Comparison of ENCODE assay signal across 8 cellular contexts in genomic region chr4:121950212-121950679, GRCh38. TPM values are rescaled to one million over a fixed set of nuclear protein-coding genes. Genes with fewer than 3 reads are reported as not detected.
A peak's percentile ranks its signal among the peaks of the same experiment; 100 is the strongest.
DNase-seq lines count a peak whose midpoint lies in the region; ATAC-seq, FAIRE-seq and TF ChIP-seq lines count a peak whose summit lies in the region.

No MANE protein-coding gene starts in this region.

- H3K4me3 ChIP-seq in astrocyte of the cerebellum (ENCODE audit: low read depth, low read length) (peak overlapping the region; percentile 61), iPS-11a (ENCODE audit: low read depth, low read length) (peak overlapping the region; percentile 47), skeletal muscle cell (ENCODE audit: low read depth, low read length) (peak overlapping the region; percentile 59)

- DNase-seq in D721Med (ENCODE audit: insufficient read length, low spot score) (peak; percentile 37), HT1080 (ENCODE audit: low read depth) (peak; percentile 46), T-helper 22 cell (ENCODE audit: low read depth) (peak; percentile 49), astrocyte of the cerebellum (ENCODE audit: low read depth) (peak; percentile 53), skeletal muscle cell (ENCODE audit: low read depth) (no peak), NCI-H2029 treated with DMSO at 0.1 percent for 48 hours (lab: John Stamatoyannopoulos, UW) (no peak)

- in situ Hi-C loops in astrocyte of the cerebellum (cut with HindIII; ENCODE audit: low sequenced_read_pairs): no loop called here

- peak; percentile 59 for TF ChIP-seq CTCF in D721Med (IDR thresholded peaks at IDR 0.05; ENCODE audit: insufficient read depth, missing control alignments)
- peak; percentile 84 for TF ChIP-seq CTCF in astrocyte of the cerebellum (IDR thresholded peaks at IDR 0.05; ENCODE audit: low read depth, low read length, missing control alignments)

- peak; percentile 92 for ATAC-seq in GM21367 (IDR thresholded peaks at IDR 0.05; ENCODE audit: unreplicated experiment)

- FAIRE-seq in D721Med (lab: Jason Lieb, UNC): no peak

RNA-seq across cellular contexts. Expression of gene TRPC3, which starts 1.6 kb away (rescaled TPM):
- total RNA-seq in HT1080 (2014; rRNA removed; shearing (Covaris generic)): 1.5 and 2.8 TPM in 2 replicates
- 0.94 and 1.1 TPM in 2 replicates for polyA plus RNA-seq in HT1080 (2015; cell fraction: cytosol; rRNA removed)
- polyA plus RNA-seq in HT1080 (2015; cell fraction: nucleus; rRNA removed): 2.1 and 2.2 TPM in 2 replicates

Comparison
In these comparisons a context has a peak if more than half of its experiments do, and no peak if none do; other contexts are left out.
1. DNase-seq: peak in D721Med (single experiment), HT1080 (single experiment), T-helper 22 cell (single experiment) and astrocyte of the cerebellum (single experiment); none in skeletal muscle cell (single experiment) and NCI-H2029 treated with DMSO at 0.1 percent for 48 hours (single experiment).
2. Peak in every context shown above with its lines, with median percentiles within 50 percentile points of each other: H3K4me3 ChIP-seq.